24 cellular contexts compared by ENCODE assay signal in genomic region chr15:63334821-63335220, GRCh38.
"Had no signal": no experiment of that assay in that cellular context is flagged by ENCODE, and none has a peak within 500 bp of the region (broad histone marks: within the 10 kb centered on the region; RNA-seq: fewer than 3 reads in every experiment).

No MANE protein-coding gene starts in this region.

- DNase-seq: colonic mucosa; effector memory CD4-positive, alpha-beta T cell; head of caudate nucleus; mucosa of descending colon; naive B cell; stimulated activated CD4-positive, alpha-beta T cell treated with anti-CD3 and anti-CD28 coated beads, Interleukin-12 subunit alpha, Interleukin-12 subunit beta, amount 100 ng/mL, for 4 hours; stimulated activated CD4-positive, alpha-beta T cell treated with anti-CD3 and anti-CD28 coated beads, Interleukin-1b, Interleukin-23, amount 100 ng/mL, for 48 hours; stimulated activated CD4-positive, alpha-beta T cell treated with anti-CD3 and anti-CD28 coated beads, Interleukin-4, amount 100 ng/mL, for 1 hour; stimulated activated CD8-positive, alpha-beta memory T cell treated with anti-CD3 and anti-CD28 coated beads, Interleukin-4, amount 100 ng/mL, for 48 hours; stimulated activated naive CD4-positive, alpha-beta T cell treated with Interleukin-2 at 50 U/mL for 16 hours; stomach; substantia nigra; testis; tibial artery had no signal

- H3K4me1 ChIP-seq: colonic mucosa, esophagus muscularis mucosa, neural progenitor cell, parathyroid adenoma, stomach, tibial artery had no signal

- FAIRE-seq: endothelial cell of umbilical vein, frontal cortex, keratinocyte had no signal

- H2AFZ ChIP-seq: neural progenitor cell, parathyroid adenoma had no signal

- H3K4me3 ChIP-seq: colonic mucosa, esophagus muscularis mucosa, lung, mucosa of descending colon, neural progenitor cell, right atrium auricular region, smooth muscle cell, stomach, testis, tibial artery had no signal

- H3K4me2 ChIP-seq: neural progenitor cell, smooth muscle cell had no signal

- H3K36me3 ChIP-seq: colonic mucosa, esophagus muscularis mucosa, neural progenitor cell, right atrium auricular region, stomach, tibial artery had no signal

- H3K79me2 ChIP-seq: parathyroid adenoma had no signal

- H3K9me3 ChIP-seq: colonic mucosa, esophagus muscularis mucosa, mucosa of descending colon, right atrium auricular region, stomach, testis, tibial artery had no signal

- ATAC-seq: left lobe of liver, mucosa of descending colon had no signal

- H3K27ac ChIP-seq: colonic mucosa, esophagus muscularis mucosa, neural progenitor cell, parathyroid adenoma, right atrium auricular region, stomach, testis, tibial artery had no signal

- H3K27me3 ChIP-seq: colonic mucosa, esophagus muscularis mucosa, right atrium auricular region, stomach, testis had no signal

- H3K9ac ChIP-seq: neural progenitor cell, parathyroid adenoma had no signal
